Comparison of ENCODE assay signal across 21 cellular contexts in genomic region chr12:23356440-23356839, GRCh38.
DNase-seq lines count a peak whose midpoint lies in the region; ATAC-seq, FAIRE-seq and TF ChIP-seq lines count a peak whose summit lies in the region.
"Had no signal": no experiment of that assay in that cellular context is flagged by ENCODE, and none has a peak within 500 bp of the region (broad histone marks: within the 10 kb centered on the region; RNA-seq: fewer than 3 reads in every experiment).

No MANE protein-coding gene starts in this region.

- H3K27me3 Mint-ChIP-seq in neural progenitor cell (ENCODE audit: insufficient read depth, low read depth) = no peaks in the 10 kb centered on the region
- H3K27me3 Mint-ChIP-seq in natural killer cell treated with Interleukin-12 subunit alpha and Interleukin-12 subunit beta and Interleukin-15 and Interleukin-18, amount 100 ng/mL, for 72 hours = no peaks in the 10 kb centered on the region
- H3K27me3 Mint-ChIP-seq: IgD-negative memory B cell had no signal

- intact Hi-C loops in ascending aorta (cut with DNase I) = loop anchor here (2.0 to 5.0 kb wide), 2 partner anchors 62 to 569 kb away; no protein-coding TSS in a partner anchor
- intact Hi-C loops in aorta (cut with DNase I) = loop anchor here (5.0 to 10.0 kb wide), 3 partner anchors 154 to 1251 kb away; no protein-coding TSS in a partner anchor
- intact Hi-C loops in spleen (cut with DNase I; ENCODE audit: low total_unique reads) = no loop called here

- DNase-seq in HTR-8/SVneo (ENCODE audit: insufficient read length, low spot score) (no peak), ascending aorta (ENCODE audit: low spot score in 2 of 2) (no peak), neural progenitor cell (ENCODE audit: low spot score) (no peak), aorta (no peak), spleen (no peak), NCI-H524 treated with DMSO at 0.1 percent for 48 hours (lab: John Stamatoyannopoulos, UW) (no peak)
- no peak for DNase-seq in natural killer cell treated with Interleukin-12 subunit alpha and Interleukin-12 subunit beta and Interleukin-15 and Interleukin-18, amount 100 ng/mL, for 72 hours (ENCODE audit: low spot score)
- DNase-seq: 8988T; Calu3; CD8-positive, alpha-beta T cell; DMS79 treated with DMSO at 0.1 percent for 48 hours; EL; GM23248; HFFc6 had no signal

- no peaks in the 10 kb centered on the region for H3F3A ChIP-seq in neural progenitor cell (ENCODE audit: low read depth)

- H3K27ac ChIP-seq in ascending aorta (peak overlapping the region; percentile 85 to 87), neural progenitor cell (no peak overlapping the region), aorta (ENCODE audit: low read depth in 1 of 2, low read length in 2 of 2) (peak overlapping the region; percentile 14 to 85), spleen (no peak overlapping the region)
- H3K27ac ChIP-seq: BLaER1, GM23248 had no signal

- peaks cover 0 to 38% of the 10 kb centered on the region in 2 donors for H3K4me1 ChIP-seq in ascending aorta
- no peaks in the 10 kb centered on the region for H3K4me1 ChIP-seq in neural progenitor cell
- peaks cover 1 to 13% of the 10 kb centered on the region in 2 donors for H3K4me1 ChIP-seq in aorta (ENCODE audit: control insufficient read depth in 1 of 2, insufficient read depth in 2 of 2, low read length in 2 of 2)
- H3K4me1 ChIP-seq in spleen = no peaks in the 10 kb centered on the region
- H3K4me1 ChIP-seq: BLaER1 had no signal

- H3K79me2 ChIP-seq in neural progenitor cell (ENCODE audit: low read depth) = no peaks in the 10 kb centered on the region

- H2AFZ ChIP-seq in neural progenitor cell (replicated peaks) = peak overlapping the region; percentile 20
- H2AFZ ChIP-seq: GM23248 had no signal

- no peak overlapping the region for H3K9ac ChIP-seq in neural progenitor cell
- H3K9ac ChIP-seq: BLaER1, GM23248 had no signal

- no peaks in the 10 kb centered on the region for H3K4me1 Mint-ChIP-seq in neural progenitor cell
- H3K4me1 Mint-ChIP-seq in natural killer cell treated with Interleukin-12 subunit alpha and Interleukin-12 subunit beta and Interleukin-15 and Interleukin-18, amount 100 ng/mL, for 72 hours (ENCODE audit: low read depth in 2 of 2) = no peaks in the 10 kb centered on the region
- H3K4me1 Mint-ChIP-seq: IgD-negative memory B cell had no signal

- no peaks in the 10 kb centered on the region for H4K20me1 ChIP-seq in neural progenitor cell (ENCODE audit: low read depth)
- H4K20me1 ChIP-seq: BLaER1 had no signal

- no peaks in the 10 kb centered on the region for H3K9me3 Mint-ChIP-seq in neural progenitor cell
- peaks cover 6% of the 10 kb centered on the region for H3K9me3 Mint-ChIP-seq in natural killer cell treated with Interleukin-12 subunit alpha and Interleukin-12 subunit beta and Interleukin-15 and Interleukin-18, amount 100 ng/mL, for 72 hours

- no peak for TF ChIP-seq POLR2A in spleen (IDR thresholded peaks at IDR 0.05)

- no peak overlapping the region for H3K27ac Mint-ChIP-seq in neural progenitor cell
- no peak overlapping the region for H3K27ac Mint-ChIP-seq in natural killer cell treated with Interleukin-12 subunit alpha and Interleukin-12 subunit beta and Interleukin-15 and Interleukin-18, amount 100 ng/mL, for 72 hours
- H3K27ac Mint-ChIP-seq: CD8-positive, alpha-beta T cell; HFFc6; IgD-negative memory B cell had no signal

- H3K27me3 ChIP-seq in ascending aorta (no peaks in the 10 kb centered on the region), neural progenitor cell (no peaks in the 10 kb centered on the region), aorta (ENCODE audit: control insufficient read depth in 1 of 2, insufficient read depth in 2 of 2, low read length in 1 of 2) (no peaks in the 10 kb centered on the region), spleen (replicated peaks in 1 of 7) (no peaks in the 10 kb centered on the region)
- H3K27me3 ChIP-seq: BLaER1 had no signal

- 9 to 14% methylated on average over 3 of the region's 3 CpGs for WGBS in aorta, 2 donors
- whole genome bisulfite sequencing in spleen, 5 donors = 65 to 89% (median 81%) methylated on average over 3 of the region's 3 CpGs

- TF ChIP-seq CTCF in ascending aorta (IDR thresholded peaks at IDR 0.05) (no peak), neural progenitor cell (IDR thresholded peaks at IDR 0.05) (no peak), spleen (IDR thresholded peaks at IDR 0.05 in 8 of 11, conservative IDR thresholded peaks at IDR 0.05 in 3 of 11) (no peak)

- no peaks in the 10 kb centered on the region for H3K9me3 ChIP-seq in ascending aorta
- no peaks in the 10 kb centered on the region for H3K9me3 ChIP-seq in neural progenitor cell (ENCODE audit: low read depth)
- no peaks in the 10 kb centered on the region for H3K9me3 ChIP-seq in aorta (ENCODE audit: control insufficient read depth, low read length)
- H3K9me3 ChIP-seq in spleen = no peaks in the 10 kb centered on the region
- H3K9me3 ChIP-seq: BLaER1 had no signal

- H3K4me2 ChIP-seq in neural progenitor cell = no peak overlapping the region
- H3K4me2 ChIP-seq: BLaER1 had no signal

- H3K36me3 Mint-ChIP-seq in neural progenitor cell = no peaks in the 10 kb centered on the region
- peaks cover 5% of the 10 kb centered on the region for H3K36me3 Mint-ChIP-seq in natural killer cell treated with Interleukin-12 subunit alpha and Interleukin-12 subunit beta and Interleukin-15 and Interleukin-18, amount 100 ng/mL, for 72 hours
- H3K36me3 Mint-ChIP-seq: CD8-positive, alpha-beta T cell; IgD-negative memory B cell had no signal

- no peak for ATAC-seq in aorta (ENCODE audit: low FRiP score)
- ATAC-seq in natural killer cell treated with Interleukin-12 subunit alpha and Interleukin-12 subunit beta and Interleukin-15 and Interleukin-18, amount 100 ng/mL, for 72 hours = no peak
- ATAC-seq: CD8-positive, alpha-beta T cell; GM12878; HCT116; HepG2 had no signal

- H3K4me3 ChIP-seq in ascending aorta (no peak overlapping the region), neural progenitor cell (no peak overlapping the region), aorta (ENCODE audit: low read length in 2 of 2) (no peak overlapping the region), spleen (no peak overlapping the region)
- H3K4me3 ChIP-seq: BLaER1, GM12878, GM23248 had no signal

- H3K36me3 ChIP-seq in ascending aorta (no peaks in the 10 kb centered on the region), neural progenitor cell (no peaks in the 10 kb centered on the region), aorta (ENCODE audit: control insufficient read depth in 1 of 2, insufficient read depth in 2 of 2, low read length in 1 of 2) (no peaks in the 10 kb centered on the region), spleen (no peaks in the 10 kb centered on the region)
- H3K36me3 ChIP-seq: BLaER1 had no signal

- peak; percentile 63 for FAIRE-seq in HTR-8/SVneo (lab: Jason Lieb, UNC)
- FAIRE-seq: GM12878, GM18507, H54, HepG2 had no signal

- H3K4me3 Mint-ChIP-seq in neural progenitor cell = no peak overlapping the region
- H3K4me3 Mint-ChIP-seq in natural killer cell treated with Interleukin-12 subunit alpha and Interleukin-12 subunit beta and Interleukin-15 and Interleukin-18, amount 100 ng/mL, for 72 hours = no peak overlapping the region
- H3K4me3 Mint-ChIP-seq: CD8-positive, alpha-beta T cell; HFFc6; IgD-negative memory B cell had no signal

Comparison
In these comparisons a context has a peak if more than half of its experiments do, and no peak if none do; other contexts are left out.
1. H3K27ac ChIP-seq: peak in ascending aorta (2 of 2) and aorta (2 of 2); none in neural progenitor cell (single experiment) and spleen (0 of 8).